In genomic region chr15:69422336-69422895, GRCh38 we compare ENCODE assay signal across 13 cellular contexts.
"Had no signal": no experiment of that assay in that cellular context is flagged by ENCODE, and none has a peak within 500 bp of the region (broad histone marks: within the 10 kb centered on the region; RNA-seq: fewer than 3 reads in every experiment).

No MANE protein-coding gene starts in this region.

- H3K4me3 Mint-ChIP-seq: activated CD4-positive, alpha-beta memory T cell treated with anti-CD3 and anti-CD28 coated beads for 36 hours; activated naive CD8-positive, alpha-beta T cell treated with anti-CD3 and anti-CD28 coated beads, Interleukin-2, amount 10 ng/mL, durations not matched to agents 7 days and 5 days had no signal

- H3K9me3 Mint-ChIP-seq: activated CD4-positive, alpha-beta memory T cell treated with anti-CD3 and anti-CD28 coated beads for 36 hours; activated naive CD8-positive, alpha-beta T cell treated with anti-CD3 and anti-CD28 coated beads, Interleukin-2, amount 10 ng/mL, durations not matched to agents 7 days and 5 days; neural crest cell had no signal

- H3K27ac ChIP-seq: ascending aorta, pancreas, tibial artery had no signal

- ATAC-seq: pancreas had no signal

- H3K27ac Mint-ChIP-seq: activated CD4-positive, alpha-beta memory T cell treated with anti-CD3 and anti-CD28 coated beads for 36 hours; activated naive CD8-positive, alpha-beta T cell treated with anti-CD3 and anti-CD28 coated beads, Interleukin-2, amount 10 ng/mL, durations not matched to agents 7 days and 5 days had no signal

- H3K36me3 ChIP-seq: pancreas had no signal

- FAIRE-seq: pancreas had no signal

- H3K4me3 ChIP-seq: ascending aorta, pancreas, tibial artery had no signal

- DNase-seq: activated CD4-positive, alpha-beta memory T cell treated with anti-CD3 and anti-CD28 coated beads for 36 hours; activated CD4-positive, alpha-beta T cell treated with anti-CD3 and anti-CD28 coated beads for 1 hour; activated CD8-positive, alpha-beta memory T cell treated with anti-CD3 and anti-CD28 coated beads, Interleukin-2, amount 50 U/mL, for 4 hours; activated naive CD8-positive, alpha-beta T cell treated with anti-CD3 and anti-CD28 coated beads, Interleukin-2, amount 10 ng/mL, durations not matched to agents 7 days and 5 days; central memory CD4-positive, alpha-beta T cell; cortex of kidney; effector memory CD4-positive, alpha-beta T cell; hippocampal formation; pancreas; T-helper 9 cell; tibial artery had no signal

- H3K9me3 ChIP-seq: ascending aorta, pancreas, tibial artery had no signal

- H3K27me3 ChIP-seq: ascending aorta, tibial artery had no signal

- H3K27me3 Mint-ChIP-seq: activated CD4-positive, alpha-beta memory T cell treated with anti-CD3 and anti-CD28 coated beads for 36 hours; activated naive CD8-positive, alpha-beta T cell treated with anti-CD3 and anti-CD28 coated beads, Interleukin-2, amount 10 ng/mL, durations not matched to agents 7 days and 5 days had no signal
